Comparison of ENCODE assay signal across 1 cellular context in the genomic region with DNA sequence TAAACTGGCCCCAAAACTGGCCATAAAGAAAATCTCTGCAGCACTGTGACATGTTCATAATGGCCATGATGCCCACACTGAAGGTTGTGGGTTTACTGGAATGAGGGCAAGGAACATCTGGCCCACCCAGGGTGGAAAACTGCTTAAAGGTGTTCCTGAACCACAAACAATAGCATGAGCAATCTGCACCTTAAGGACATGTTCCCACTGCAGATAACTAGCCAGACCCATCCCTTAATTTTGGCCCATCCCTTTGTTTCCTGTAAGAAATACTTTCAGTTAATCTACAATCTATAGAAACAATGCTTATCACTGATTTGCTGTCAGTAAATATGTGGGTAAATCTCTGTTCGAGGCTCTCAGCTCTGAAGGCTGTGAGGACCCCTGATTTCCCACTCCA. TPM values are rescaled to one million over a fixed set of nuclear protein-coding genes. Genes with fewer than 3 reads are reported as not detected.
"Had no signal": no experiment of that assay in that cellular context is flagged by ENCODE, and none has a peak within 500 bp of the region (broad histone marks: within the 10 kb centered on the region; RNA-seq: fewer than 3 reads in every experiment).

No MANE protein-coding gene starts in this region.

RNA-seq across cellular contexts. Expression of gene ALB, which starts 46.9 kb away (rescaled TPM):
- total RNA-seq: G401 had no signal
